ENCODE assay signal across 1 cellular context in the genomic region with DNA sequence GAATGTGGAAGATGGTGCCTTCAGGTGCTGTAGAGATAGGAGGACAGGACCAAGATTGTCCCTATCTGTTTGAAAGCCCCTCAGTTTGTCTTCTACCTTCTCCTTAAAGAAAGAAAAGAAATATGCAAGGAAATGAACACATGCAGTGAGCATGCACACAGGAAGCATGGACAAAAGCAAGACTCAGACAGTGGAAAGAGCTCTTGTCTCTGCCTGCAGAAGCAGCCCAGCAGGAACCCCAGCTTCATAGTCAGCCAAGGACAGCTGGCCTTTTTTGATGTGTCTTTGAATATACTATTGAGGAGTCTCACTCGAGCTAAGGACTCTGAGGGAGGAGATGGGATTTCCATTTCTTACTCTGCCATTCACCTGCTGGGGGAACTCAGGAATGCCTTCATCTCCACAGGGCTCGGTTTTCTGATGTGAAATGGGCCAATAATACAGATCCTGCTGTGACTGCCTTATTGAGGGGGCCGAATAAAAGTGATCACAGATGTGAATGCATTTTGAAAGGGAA.
TF ChIP-seq lines count a peak whose summit lies in the region.

No MANE protein-coding gene starts in this region.

TF ChIP-seq in GM23338, 12 proteins besides CTCF, POLR2A, EP300 and RAD21 (continued from another document):
- TF ChIP-seq ETS1 (IDR thresholded peaks at IDR 0.05): no peak
- no peak for TF ChIP-seq REST (IDR thresholded peaks at IDR 0.05; ENCODE audit: unreplicated experiment)
- TF ChIP-seq EZH2phosphoT487 (IDR thresholded peaks at IDR 0.05; ENCODE audit: unreplicated experiment): no peak
- TF ChIP-seq STAT1 (IDR thresholded peaks at IDR 0.05; ENCODE audit: unreplicated experiment): no peak
TF ChIP-seq in GM23338: peak in this region for 0.
